Comparison of ENCODE assay signal across 8 cellular contexts in the genomic region with DNA sequence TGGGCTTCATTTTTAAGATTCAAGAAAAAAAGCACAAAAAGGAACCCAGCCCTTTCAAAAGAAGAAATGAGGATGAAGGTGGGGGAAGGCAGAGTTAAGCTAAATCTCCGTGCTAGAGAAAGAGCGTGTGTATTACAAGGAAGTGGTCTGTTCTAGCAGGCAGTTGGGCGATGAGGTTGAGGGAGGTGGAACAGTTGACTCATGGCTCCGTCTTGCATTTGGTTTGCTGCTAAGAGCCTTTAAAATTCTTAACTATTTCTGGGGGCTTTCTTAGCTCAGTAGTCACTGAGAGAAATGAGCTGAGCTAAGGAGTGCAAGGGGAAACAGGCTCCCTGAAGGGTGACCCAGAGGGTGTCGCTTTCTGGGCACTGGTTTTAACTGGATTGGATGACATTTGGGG.
A peak's percentile ranks its signal among the peaks of the same experiment; 100 is the strongest.
DNase-seq lines count a peak whose midpoint lies in the region; ATAC-seq, FAIRE-seq and TF ChIP-seq lines count a peak whose summit lies in the region.

No MANE protein-coding gene starts in this region.

- no peak for TF ChIP-seq CTCF in astrocyte of the cerebellum (IDR thresholded peaks at IDR 0.05; ENCODE audit: low read depth, low read length, missing control alignments)
- no peak for TF ChIP-seq CTCF in kidney (IDR thresholded peaks at IDR 0.05; ENCODE audit: borderline replicate concordance, extremely low read depth, insufficient read depth)

- H3K9me3 ChIP-seq in kidney (ENCODE audit: control insufficient read depth in 1 of 2, low read length in 2 of 2) = no peaks in the 10 kb centered on the region

- H3K4me3 ChIP-seq in astrocyte of the cerebellum (ENCODE audit: low read depth, low read length) = no peak overlapping the region
- no peak overlapping the region for H3K4me3 ChIP-seq in kidney (ENCODE audit: low read length in 2 of 2)

- H3K4me1 ChIP-seq in kidney (ENCODE audit: control insufficient read depth in 1 of 2, insufficient read depth in 1 of 2, low read depth in 1 of 2, low read length in 2 of 2) = peaks cover 0 to 4% of the 10 kb centered on the region in 2 donors

- DNase-seq in activated gamma-delta T cell treated with Interleukin-2 at 50 U/mL for 16 hours = peak; percentile 65
- DNase-seq in activated gamma-delta T cell (lab: John Stamatoyannopoulos, UW) = no peak
- peak; percentile 88 for DNase-seq in SKM-1 treated with dmso at 0.1 percent for 144 hours (lab: John Stamatoyannopoulos, UW; ENCODE audit: unreplicated experiment)
- DNase-seq in astrocyte of the cerebellum (ENCODE audit: low read depth) = peak; percentile 85
- peak; percentile 30 for DNase-seq in pons (ENCODE audit: low spot score)
- DNase-seq in kidney = no peak
- no peak for DNase-seq in NCI-H187 (lab: John Stamatoyannopoulos, UW)

- no peak overlapping the region for H3K9ac ChIP-seq in kidney (ENCODE audit: low read length in 2 of 2)

- in situ Hi-C loops in astrocyte of the cerebellum (cut with HindIII; ENCODE audit: low sequenced_read_pairs) = no loop called here

- H3K27ac ChIP-seq in kidney (ENCODE audit: low read depth in 2 of 2, low read length in 2 of 2) = no peak overlapping the region

- FAIRE-seq in kidney (lab: Jason Lieb, UNC) = no peak

- intact Hi-C loops in kidney (cut with DNase I) = no loop called here

- ATAC-seq in HG03045 (IDR thresholded peaks at IDR 0.05; ENCODE audit: unreplicated experiment) = peak; percentile 66

- H3K36me3 ChIP-seq in kidney (ENCODE audit: control insufficient read depth in 1 of 2, insufficient read depth in 2 of 2, low read length in 2 of 2) = no peaks in the 10 kb centered on the region

Comparison
In these comparisons a context has a peak if more than half of its experiments do, and no peak if none do; other contexts are left out.
1. DNase-seq: peak in activated gamma-delta T cell treated with Interleukin-2 at 50 U/mL for 16 hours (single experiment), SKM-1 treated with dmso at 0.1 percent for 144 hours (single experiment), astrocyte of the cerebellum (single experiment) and pons (single experiment); none in activated gamma-delta T cell (single experiment), kidney (single experiment) and NCI-H187 (0 of 2).